ENCODE assay signal across 9 cellular contexts in genomic region chr16:84532855-84533486, GRCh38. TPM values are rescaled to one million over a fixed set of nuclear protein-coding genes. Genes with fewer than 3 reads are reported as not detected.
DNase-seq lines count a peak whose midpoint lies in the region; ATAC-seq and TF ChIP-seq lines count a peak whose summit lies in the region.
"Had no signal": no experiment of that assay in that cellular context is flagged by ENCODE, and none has a peak within 500 bp of the region (broad histone marks: within the 10 kb centered on the region; RNA-seq: fewer than 3 reads in every experiment).

No MANE protein-coding gene starts in this region.

- no peak for TF ChIP-seq CTCF in colonic mucosa (IDR thresholded peaks at IDR 0.05)
- no peak for TF ChIP-seq CTCF in lung (IDR thresholded peaks at IDR 0.05; ENCODE audit: control extremely low read depth, extremely low read depth)
- no peak for TF ChIP-seq CTCF in tibial nerve (IDR thresholded peaks at IDR 0.05)
- TF ChIP-seq CTCF in dorsolateral prefrontal cortex (IDR thresholded peaks at IDR 0.05 in 54 of 56, conservative IDR thresholded peaks at IDR 0.05 in 2 of 56; ENCODE audit: low read depth in 1 of 56, partially characterized antibody in 56 of 56), result no peak

- WGBS in lung, 2 donors, result 64 to 67% methylated on average over 11 of the region's 11 CpGs
- WGBS in tibial nerve, 2 donors, result 55 to 56% methylated on average over 11 of the region's 11 CpGs

- no peak overlapping the region for H3K4me3 ChIP-seq in colonic mucosa
- no peak overlapping the region for H3K4me3 ChIP-seq in lung
- H3K4me3 ChIP-seq in tibial nerve, result no peak overlapping the region
- H3K4me3 ChIP-seq in dorsolateral prefrontal cortex, result no peak overlapping the region
- H3K4me3 ChIP-seq in HAP-1, result no peak overlapping the region

- DNase-seq in NCI-H226, result peak; percentile 41
- no peak for DNase-seq in colonic mucosa
- DNase-seq in lung (ENCODE audit: low spot score), result no peak
- DNase-seq in tibial nerve (ENCODE audit: low spot score in 2 of 2), result no peak
- DNase-seq in dorsolateral prefrontal cortex, result no peak
- DNase-seq in activated gamma-delta T cell (lab: John Stamatoyannopoulos, UW), result no peak
- DNase-seq in HAP-1 (ENCODE audit: low spot score in 2 of 2), result no peak
- DNase-seq: activated B cell treated with CpG ODN at 0.5 μM for 24 hours had no signal

- no peak for TF ChIP-seq POLR2A in tibial nerve (IDR thresholded peaks at IDR 0.05)

- peak in 1 of 2 donors; percentile 6 for TF ChIP-seq EP300 in tibial nerve (IDR thresholded peaks at IDR 0.05)

- H3K9me3 ChIP-seq in colonic mucosa, result no peaks in the 10 kb centered on the region
- H3K9me3 ChIP-seq in lung (ENCODE audit: control insufficient read depth in 2 of 2, insufficient read depth in 1 of 2, low read length in 1 of 2), result peaks cover 0 to 3% of the 10 kb centered on the region in 2 donors
- peaks cover 0 to 10% (median 0%) of the 10 kb centered on the region in 4 donors for H3K9me3 ChIP-seq in tibial nerve
- H3K9me3 ChIP-seq in HAP-1, result no peaks in the 10 kb centered on the region; the same call in 1 of the 2 replicates

- in situ Hi-C loops in HAP-1 (cut with MboI; ENCODE audit: low sequenced_read_pairs), result no loop called here

- H3K36me3 ChIP-seq in colonic mucosa, result no peaks in the 10 kb centered on the region
- H3K36me3 ChIP-seq in lung (ENCODE audit: control insufficient read depth in 2 of 2, insufficient read depth in 2 of 2, low read length in 2 of 2), result no peaks in the 10 kb centered on the region
- no peaks in the 10 kb centered on the region for H3K36me3 ChIP-seq in tibial nerve
- no peaks in the 10 kb centered on the region for H3K36me3 ChIP-seq in HAP-1 (replicated peaks)

- ATAC-seq in lung (ENCODE audit: insufficient read depth, low FRiP score) (no peak), HG02571 (IDR thresholded peaks at IDR 0.05; ENCODE audit: unreplicated experiment) (no peak)

- peak overlapping the region in 1 of 2 donors; percentile 24 for H3K9ac ChIP-seq in colonic mucosa (ENCODE audit: low read depth in 2 of 2, low read length in 2 of 2)

- H3K27me3 ChIP-seq in colonic mucosa (no peaks in the 10 kb centered on the region), lung (ENCODE audit: control insufficient read depth, insufficient read depth) (no peaks in the 10 kb centered on the region), tibial nerve (no peaks in the 10 kb centered on the region), dorsolateral prefrontal cortex (no peaks in the 10 kb centered on the region), HAP-1 (ENCODE audit: low read depth) (no peaks in the 10 kb centered on the region)

- peak overlapping the region; percentile 46 for H3K27ac ChIP-seq in colonic mucosa
- peak overlapping the region; percentile 24 to 60 for H3K27ac ChIP-seq in lung (ENCODE audit: low read depth in 1 of 2, low read length in 1 of 2)
- peak overlapping the region in 3 of 4 donors; percentile 20 to 78 (median 66) for H3K27ac ChIP-seq in tibial nerve
- peak overlapping the region in 19 of 59 donors; percentile 6 to 62 (median 39) for H3K27ac ChIP-seq in dorsolateral prefrontal cortex

- H3K4me1 ChIP-seq in colonic mucosa (no peaks in the 10 kb centered on the region), lung (ENCODE audit: control insufficient read depth in 2 of 2, insufficient read depth in 2 of 2, low read length in 2 of 2) (peaks cover 4 to 13% of the 10 kb centered on the region in 2 donors), tibial nerve (peaks cover 0 to 39% (median 26%) of the 10 kb centered on the region in 4 donors), HAP-1 (peaks cover 11% of the 10 kb centered on the region)

- intact Hi-C loops in colonic mucosa (cut with DNase I), result no loop called here
- intact Hi-C loops in dorsolateral prefrontal cortex (cut with DNase I), result no loop called here

RNA-seq across cellular contexts. Expression of gene MEAK7, which starts 28.5 kb away (rescaled TPM):
- total RNA-seq in colonic mucosa, result 10 to 100 TPM; 17.0 to 23.4 TPM
- total RNA-seq in lung, result 10 to 100 TPM; 15.7 to 16.9 TPM
- 1 to 10 TPM; 4.8 to 6.7 TPM for polyA plus RNA-seq in lung
- total RNA-seq in tibial nerve, result 10 to 100 TPM in 3 of 4 donors, 1 to 10 TPM in 1; 9.2 to 15.9 (median 14.3) TPM
- 10 to 100 TPM; 12.5 to 34.5 (median 20.1) TPM for total RNA-seq in dorsolateral prefrontal cortex
